In the genomic region with DNA sequence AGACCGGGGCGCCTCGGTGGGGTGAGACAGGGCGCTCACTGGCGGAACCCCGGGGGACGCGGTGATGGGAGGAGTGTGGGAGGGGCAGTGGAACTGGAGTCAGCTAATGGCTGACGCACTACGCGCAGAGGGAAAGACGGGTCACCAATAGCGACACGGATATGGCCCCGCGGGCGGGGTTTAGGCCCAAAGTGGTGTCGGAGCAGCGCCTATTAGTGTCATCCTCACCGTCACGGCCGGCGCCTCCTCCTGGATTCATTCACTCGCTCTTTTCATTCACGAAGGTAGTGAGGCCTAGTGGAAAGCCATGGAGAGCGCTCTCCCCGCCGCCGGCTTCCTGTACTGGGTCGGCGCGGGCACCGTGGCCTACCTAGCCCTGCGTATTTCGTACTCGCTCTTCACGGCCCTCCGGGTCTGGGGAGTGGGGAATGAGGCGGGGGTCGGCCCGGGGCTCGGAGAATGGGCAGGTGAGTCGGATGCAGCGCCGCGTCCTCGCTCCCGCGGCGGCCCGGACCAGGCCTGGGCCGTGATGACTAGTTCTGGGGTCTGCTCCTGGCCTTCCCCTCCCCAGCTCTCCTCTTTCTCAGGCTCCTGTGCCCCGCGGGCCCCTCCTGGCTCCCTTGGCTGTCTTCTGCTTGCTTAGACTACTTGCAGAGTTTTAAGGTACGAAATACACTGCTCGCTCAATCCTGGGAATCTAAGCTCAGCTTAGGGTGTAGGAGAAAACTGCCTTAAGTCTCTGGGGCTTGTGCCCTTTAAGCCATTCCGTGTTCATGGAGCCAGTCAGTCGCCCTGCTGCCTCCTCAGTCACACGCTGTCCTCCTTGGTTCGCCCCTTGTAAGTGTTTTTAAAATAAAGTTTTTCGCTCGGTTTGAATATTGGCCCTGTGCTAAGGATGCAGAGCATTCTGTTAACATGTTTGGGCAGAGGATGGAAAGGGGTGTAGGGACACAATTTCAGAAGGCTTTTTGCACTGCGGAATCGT, we compare ENCODE assay signal across 8 cellular contexts. TPM values are rescaled to one million over a fixed set of nuclear protein-coding genes. Genes with fewer than 3 reads are reported as not detected.
DNase-seq lines count a peak whose midpoint lies in the region; ATAC-seq and TF ChIP-seq lines count a peak whose summit lies in the region.

A gene (plus strand): TSS at position 218 of the 985 bp plus-strand sequence. CDS start 90 bp downstream, at position 308.

- intact Hi-C loops in head of caudate nucleus (cut with DNase I): loop anchor here (2.0 kb wide), 1 partner anchor 36 kb away; no protein-coding TSS in a partner anchor

- no peaks in the 10 kb centered on the region for H3K27me3 ChIP-seq in thymus (ENCODE audit: control insufficient read depth, insufficient read depth)

- peak within 1 kb of the TSS; percentile 92 for H3K4me3 Mint-ChIP-seq in osteocyte (ENCODE audit: unreplicated experiment)

- H3K27ac Mint-ChIP-seq in osteocyte (ENCODE audit: unreplicated experiment): peak within 1 kb of the TSS; percentile 97

- peak within 1 kb of the TSS; percentile 56 for H3K4me3 ChIP-seq in GM12865 (ENCODE audit: low read depth, low read length)
- H3K4me3 ChIP-seq in thymus (ENCODE audit: low read length): peak within 1 kb of the TSS; percentile 66

- peak; percentile 98 for ATAC-seq in HG02759 (IDR thresholded peaks at IDR 0.05; ENCODE audit: unreplicated experiment)

- peak within 1 kb of the TSS; percentile 87 for H3K27ac ChIP-seq in thymus (ENCODE audit: low read depth)

- no peaks in the 10 kb centered on the region for H3K27me3 Mint-ChIP-seq in osteocyte (ENCODE audit: unreplicated experiment)

- H3K9me3 Mint-ChIP-seq in osteocyte (ENCODE audit: unreplicated experiment): no peaks in the 10 kb centered on the region

- peaks cover 15% of the 10 kb centered on the region for H3K36me3 Mint-ChIP-seq in osteocyte (ENCODE audit: unreplicated experiment)

- peaks cover 4% of the 10 kb centered on the region for H3K4me1 ChIP-seq in thymus (ENCODE audit: control insufficient read depth, insufficient read depth, low read length)

- DNase-seq in GM12865 (ENCODE audit: low read depth) (peak; percentile 99), NCI-H1417 (lab: John Stamatoyannopoulos, UW) (peak; percentile 97 to 99 (median 98)), SW 1271 (lab: John Stamatoyannopoulos, UW) (peak; percentile 98 to 99), head of caudate nucleus (peak; percentile 96 to 100 (median 100)), osteocyte (ENCODE audit: extremely low spot score, unreplicated experiment) (peak; percentile 97)
- peak; percentile 98 for DNase-seq in activated naive CD8-positive, alpha-beta T cell treated with anti-CD3 and anti-CD28 coated beads, Interleukin-2, amount 50 U/mL, for 16 hours (ENCODE audit: low read depth, low spot score)

- H3K9me3 ChIP-seq in thymus (ENCODE audit: control insufficient read depth): no peaks in the 10 kb centered on the region

- TF ChIP-seq CTCF in GM12865 (IDR thresholded peaks at IDR 0.05; ENCODE audit: insufficient read depth, low read depth, low read length, missing control alignments) (no peak), osteocyte (IDR thresholded peaks at IDR 0.05) (no peak)

- H3K4me1 Mint-ChIP-seq in osteocyte (ENCODE audit: unreplicated experiment): peaks cover 37% of the 10 kb centered on the region

- H3K36me3 ChIP-seq in thymus (ENCODE audit: control insufficient read depth, insufficient read depth): no peaks in the 10 kb centered on the region

- under 1% methylated on average over 64 of the region's 64 CpGs for WGBS in thymus

RNA-seq across cellular contexts. Expression of the gene that starts here (rescaled TPM):
- 69.5 and 81.6 TPM in 2 replicates for total RNA-seq in osteocyte
- polyA plus RNA-seq in thymus: 32.1 TPM

Comparison
In these comparisons a context has a peak if more than half of its experiments do, and no peak if none do; other contexts are left out.
1. Peak in every context shown above with its lines: DNase-seq, ATAC-seq, H3K4me3 ChIP-seq and H3K27ac ChIP-seq.